Comparison of ENCODE assay signal across 17 cellular contexts in the genomic region with DNA sequence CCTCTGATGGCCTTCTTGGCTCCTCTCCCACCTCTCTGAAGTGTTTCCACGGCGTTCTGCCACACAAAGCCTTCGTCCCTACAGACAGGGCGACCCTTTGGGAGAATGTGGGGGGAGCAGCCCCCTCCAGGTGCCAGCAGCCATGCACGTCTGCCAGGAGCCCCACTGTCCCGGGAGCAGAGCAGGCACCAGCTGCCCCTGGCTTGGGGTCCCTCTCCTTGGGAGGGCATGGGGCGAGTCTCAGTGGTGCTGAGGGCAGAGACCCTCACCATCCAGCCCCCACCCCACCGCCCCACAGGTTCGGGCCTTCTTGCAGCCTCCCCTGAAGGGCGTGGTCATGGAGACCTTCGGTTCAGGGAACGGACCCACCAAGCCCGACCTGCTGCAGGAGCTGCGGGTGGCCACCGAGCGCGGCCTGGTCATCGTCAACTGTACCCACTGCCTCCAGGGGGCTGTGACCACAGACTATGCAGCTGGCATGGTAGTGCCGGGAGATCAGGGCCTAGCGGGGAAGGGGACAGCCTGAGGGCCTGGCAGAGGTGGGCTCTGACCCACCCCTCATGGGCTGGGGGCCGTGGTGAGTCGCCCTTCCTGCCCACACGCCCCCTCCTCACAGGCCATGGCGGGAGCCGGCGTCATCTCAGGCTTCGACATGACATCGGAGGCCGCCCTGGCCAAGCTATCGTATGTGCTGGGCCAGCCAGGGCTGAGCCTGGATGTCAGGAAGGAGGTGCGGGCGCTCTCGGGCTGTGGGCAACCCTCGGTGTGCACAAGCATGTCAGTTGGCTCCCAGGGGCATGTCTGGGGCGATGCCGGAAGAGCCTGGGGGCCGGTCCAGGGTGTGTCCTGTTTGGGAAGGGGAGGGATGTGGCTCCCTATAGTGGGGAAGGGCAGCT. TPM values are rescaled to one million over a fixed set of nuclear protein-coding genes. Genes with fewer than 3 reads are reported as not detected.
A peak's percentile ranks its signal among the peaks of the same experiment; 100 is the strongest.
DNase-seq lines count a peak whose midpoint lies in the region; ATAC-seq and TF ChIP-seq lines count a peak whose summit lies in the region.
"Had no signal": no experiment of that assay in that cellular context is flagged by ENCODE, and none has a peak within 500 bp of the region (broad histone marks: within the 10 kb centered on the region; RNA-seq: fewer than 3 reads in every experiment).

No MANE protein-coding gene starts in this region.

- 0 out of 2 replicates have a peak overlapping the region, but pooled peaks have one; percentile 9 for H3K4me3 ChIP-seq in BLaER1
- H3K4me3 ChIP-seq in HEK293 (ENCODE audit: low read depth, low read length), result no peak overlapping the region
- no peak overlapping the region for H3K4me3 ChIP-seq in osteoblast (ENCODE audit: insufficient read depth, low read length)

- H3K4me2 ChIP-seq in BLaER1, result peak overlapping the region; percentile 95
- H3K4me2 ChIP-seq in osteoblast (ENCODE audit: insufficient read depth, low read length), result no peak overlapping the region

- H4K20me1 ChIP-seq in BLaER1 (no peaks in the 10 kb centered on the region), osteoblast (ENCODE audit: insufficient read depth, low read length) (no peaks in the 10 kb centered on the region)

- no peaks in the 10 kb centered on the region for H3K9me3 ChIP-seq in BLaER1
- no peaks in the 10 kb centered on the region for H3K9me3 ChIP-seq in HEK293 (ENCODE audit: control insufficient read depth, insufficient read depth, low read depth, low read length)
- no peaks in the 10 kb centered on the region for H3K9me3 ChIP-seq in osteoblast (ENCODE audit: low read depth, low read length)

- peak; percentile 75 for DNase-seq in cardiac septum (ENCODE audit: low spot score)
- peak; percentile 84 for DNase-seq in osteoblast (ENCODE audit: insufficient read length, low spot score, missing footprints)
- DNase-seq in GM19240 (ENCODE audit: insufficient read length, low spot score), result no peak
- DNase-seq in NCI-H446 treated with DMSO at 0.1 percent for 48 hours (lab: John Stamatoyannopoulos, UW), result no peak
- DNase-seq: activated CD4-positive, alpha-beta T cell treated with anti-CD3 and anti-CD28 coated beads, Interleukin-2, amount 10 ng/mL, durations not matched to agents 7 days and 5 days; activated CD8-positive, alpha-beta memory T cell treated with anti-CD3 and anti-CD28 coated beads, Interleukin-2, amount 50 U/mL, for 48 hours; activated naive CD4-positive, alpha-beta T cell; MM.1S; NCI-H1930; RPMI8226; stimulated activated CD4-positive, alpha-beta T cell treated with anti-CD3 and anti-CD28 coated beads, Interleukin-15, amount 100 ng/mL, for 24 hours had no signal

- TF ChIP-seq CTCF in HEK293 (tag by site-specific recombination; IDR thresholded peaks at IDR 0.05) (no peak), osteoblast (IDR thresholded peaks at IDR 0.05; ENCODE audit: extremely low read depth, low read depth, low read length) (no peak)

- H3K4me1 ChIP-seq in BLaER1 (peaks cover 78% of the 10 kb centered on the region), HEK293 (ENCODE audit: control insufficient read depth, insufficient read depth, low read length) (no peaks in the 10 kb centered on the region), osteoblast (ENCODE audit: insufficient read depth, low read length) (no peaks in the 10 kb centered on the region)

- intact Hi-C loops in cardiac septum (cut with DNase I), result no loop called here

- no peak for ATAC-seq in HG03175 (IDR thresholded peaks at IDR 0.05; ENCODE audit: unreplicated experiment)
- ATAC-seq: stimulated activated effector memory CD8-positive, alpha-beta T cell treated with anti-CD3 and anti-CD28 coated beads, Interleukin-12 subunit alpha, Interleukin-12 subunit beta, amount 100 ng/mL, for 72 hours had no signal

- H2AFZ ChIP-seq in osteoblast (ENCODE audit: low read length), result no peak overlapping the region

- peak overlapping the region; percentile 63 for H3K9ac ChIP-seq in BLaER1

- CTCF ChIA-PET in HEK293 (lab: Yijun Ruan, JAX), result interaction anchor here (1.4 kb wide), 1 partner anchor 10 kb away, joined by 3 read pairs; no protein-coding TSS in a partner anchor

- POLR2A ChIA-PET in HEK293 (lab: Yijun Ruan, JAX), result no interaction called here

- H3K36me3 ChIP-seq in BLaER1 (no peaks in the 10 kb centered on the region), HEK293 (ENCODE audit: control insufficient read depth in 2 of 2, insufficient read depth in 1 of 2, low read length in 2 of 2) (no peaks in the 10 kb centered on the region), osteoblast (ENCODE audit: insufficient read depth, low read length) (no peaks in the 10 kb centered on the region)

- H3K27me3 ChIP-seq in BLaER1 (no peaks in the 10 kb centered on the region), osteoblast (ENCODE audit: insufficient read depth, low read length) (no peaks in the 10 kb centered on the region)

- H3K27ac ChIP-seq in BLaER1, result peak overlapping the region; percentile 81
- H3K27ac ChIP-seq in HEK293 (ENCODE audit: extremely low read depth, low read depth, low read length), result no peak overlapping the region
- no peak overlapping the region for H3K27ac ChIP-seq in osteoblast (ENCODE audit: low read depth, low read length)

- H3K79me2 ChIP-seq in osteoblast (ENCODE audit: insufficient read depth, low read length), result no peaks in the 10 kb centered on the region

TF ChIP-seq in HEK293, 187 proteins besides CTCF, POLR2A, EP300 and RAD21:
- TF ChIP-seq ZNF701 (tag by site-specific recombination; IDR thresholded peaks at IDR 0.05) (no peak), ZFHX2 (tag by site-specific recombination; conservative IDR thresholded peaks at IDR 0.05) (peak; percentile 21; the same call in 1 of the 2 replicates), ZNF423 (tag by site-specific recombination; IDR thresholded peaks at IDR 0.05) (no peak), MZF1 (tag by site-specific recombination; IDR thresholded peaks at IDR 0.05; ENCODE audit: borderline replicate concordance) (no peak), ZNF621 (tag by site-specific recombination; IDR thresholded peaks at IDR 0.05) (no peak), KLF1 (tag by site-specific recombination; IDR thresholded peaks at IDR 0.05) (no peak), ZNF664 (tag by site-specific recombination; IDR thresholded peaks at IDR 0.05) (no peak)
- TF ChIP-seq, protein P1, sequence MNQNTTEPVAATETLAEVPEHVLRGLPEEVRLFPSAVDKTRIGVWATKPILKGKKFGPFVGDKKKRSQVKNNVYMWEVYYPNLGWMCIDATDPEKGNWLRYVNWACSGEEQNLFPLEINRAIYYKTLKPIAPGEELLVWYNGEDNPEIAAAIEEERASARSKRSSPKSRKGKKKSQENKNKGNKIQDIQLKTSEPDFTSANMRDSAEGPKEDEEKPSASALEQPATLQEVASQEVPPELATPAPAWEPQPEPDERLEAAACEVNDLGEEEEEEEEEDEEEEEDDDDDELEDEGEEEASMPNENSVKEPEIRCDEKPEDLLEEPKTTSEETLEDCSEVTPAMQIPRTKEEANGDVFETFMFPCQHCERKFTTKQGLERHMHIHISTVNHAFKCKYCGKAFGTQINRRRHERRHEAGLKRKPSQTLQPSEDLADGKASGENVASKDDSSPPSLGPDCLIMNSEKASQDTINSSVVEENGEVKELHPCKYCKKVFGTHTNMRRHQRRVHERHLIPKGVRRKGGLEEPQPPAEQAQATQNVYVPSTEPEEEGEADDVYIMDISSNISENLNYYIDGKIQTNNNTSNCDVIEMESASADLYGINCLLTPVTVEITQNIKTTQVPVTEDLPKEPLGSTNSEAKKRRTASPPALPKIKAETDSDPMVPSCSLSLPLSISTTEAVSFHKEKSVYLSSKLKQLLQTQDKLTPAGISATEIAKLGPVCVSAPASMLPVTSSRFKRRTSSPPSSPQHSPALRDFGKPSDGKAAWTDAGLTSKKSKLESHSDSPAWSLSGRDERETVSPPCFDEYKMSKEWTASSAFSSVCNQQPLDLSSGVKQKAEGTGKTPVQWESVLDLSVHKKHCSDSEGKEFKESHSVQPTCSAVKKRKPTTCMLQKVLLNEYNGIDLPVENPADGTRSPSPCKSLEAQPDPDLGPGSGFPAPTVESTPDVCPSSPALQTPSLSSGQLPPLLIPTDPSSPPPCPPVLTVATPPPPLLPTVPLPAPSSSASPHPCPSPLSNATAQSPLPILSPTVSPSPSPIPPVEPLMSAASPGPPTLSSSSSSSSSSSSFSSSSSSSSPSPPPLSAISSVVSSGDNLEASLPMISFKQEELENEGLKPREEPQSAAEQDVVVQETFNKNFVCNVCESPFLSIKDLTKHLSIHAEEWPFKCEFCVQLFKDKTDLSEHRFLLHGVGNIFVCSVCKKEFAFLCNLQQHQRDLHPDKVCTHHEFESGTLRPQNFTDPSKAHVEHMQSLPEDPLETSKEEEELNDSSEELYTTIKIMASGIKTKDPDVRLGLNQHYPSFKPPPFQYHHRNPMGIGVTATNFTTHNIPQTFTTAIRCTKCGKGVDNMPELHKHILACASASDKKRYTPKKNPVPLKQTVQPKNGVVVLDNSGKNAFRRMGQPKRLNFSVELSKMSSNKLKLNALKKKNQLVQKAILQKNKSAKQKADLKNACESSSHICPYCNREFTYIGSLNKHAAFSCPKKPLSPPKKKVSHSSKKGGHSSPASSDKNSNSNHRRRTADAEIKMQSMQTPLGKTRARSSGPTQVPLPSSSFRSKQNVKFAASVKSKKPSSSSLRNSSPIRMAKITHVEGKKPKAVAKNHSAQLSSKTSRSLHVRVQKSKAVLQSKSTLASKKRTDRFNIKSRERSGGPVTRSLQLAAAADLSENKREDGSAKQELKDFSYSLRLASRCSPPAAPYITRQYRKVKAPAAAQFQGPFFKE (tag by site-specific recombination; IDR thresholded peaks at IDR 0.05; ENCODE audit: borderline replicate concordance), result no peak

RNA-seq across cellular contexts. Expression of gene ASPG, which starts 18.8 kb away (rescaled TPM):
- total RNA-seq in cardiac septum (4.4 TPM), osteoblast (under 0.01 TPM in 1 of 2 replicates, not detected in the other)
- total RNA-seq: activated CD4-positive, alpha-beta T cell treated with anti-CD3 and anti-CD28 coated beads, Interleukin-2, amount 10 ng/mL, durations not matched to agents 7 days and 5 days; Daoy; neural crest cell had no signal

RNA-seq across cellular contexts. Expression of gene KIF26A, which starts 34.1 kb away (rescaled TPM):
- total RNA-seq in cardiac septum (6.8 TPM), osteoblast (not detected in 2 replicates)

Comparison
In these comparisons a context has a peak if more than half of its experiments do, and no peak if none do; other contexts are left out.
1. DNase-seq: peak in cardiac septum (single experiment) and osteoblast (single experiment); none in GM19240 (single experiment) and NCI-H446 treated with DMSO at 0.1 percent for 48 hours (single experiment).